8 cellular contexts compared by ENCODE assay signal in the genomic region with DNA sequence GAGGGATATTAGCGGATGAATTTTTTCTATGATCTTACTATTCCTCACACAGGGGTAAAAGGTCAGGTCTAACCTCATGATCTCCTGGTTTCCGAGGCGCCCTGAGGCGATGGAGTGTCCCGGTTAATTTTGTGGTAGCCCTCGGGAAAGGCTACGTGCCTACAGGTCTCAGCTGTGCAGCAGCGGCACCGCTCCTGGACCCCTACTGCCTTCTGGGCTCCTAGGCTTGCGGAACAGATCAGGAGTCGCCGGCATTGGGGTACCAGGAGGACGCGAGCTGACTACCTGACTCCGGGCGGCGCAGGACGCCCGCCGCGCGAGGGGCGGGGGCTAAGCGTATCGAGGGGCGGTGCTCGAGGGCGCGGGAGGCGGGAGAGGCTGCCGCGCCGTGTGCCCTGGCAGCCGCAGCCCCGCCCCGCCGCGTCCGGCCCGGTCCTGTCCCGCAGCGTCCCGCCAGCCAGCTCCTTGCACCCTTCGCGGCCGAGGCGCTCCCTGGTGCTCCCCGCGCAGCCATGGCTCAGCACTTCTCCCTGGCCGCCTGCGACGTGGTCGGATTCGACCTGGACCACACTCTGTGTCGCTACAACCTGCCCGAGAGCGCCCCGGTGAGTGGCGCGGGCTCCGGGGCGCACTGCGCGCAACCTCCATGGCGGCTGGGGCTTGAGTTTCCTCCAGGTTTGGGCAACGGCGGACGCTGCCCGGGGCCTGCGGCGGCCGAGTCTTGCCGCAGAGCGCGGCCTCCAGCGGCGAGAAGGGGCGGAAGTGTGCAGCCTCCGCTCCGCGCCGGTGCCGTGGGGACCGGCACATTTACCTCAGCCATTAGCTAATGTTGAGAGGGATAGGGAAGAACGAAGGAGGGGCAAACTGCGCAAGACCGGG. TPM values are rescaled to one million over a fixed set of nuclear protein-coding genes. Genes with fewer than 3 reads are reported as not detected.
DNase-seq lines count a peak whose midpoint lies in the region; ATAC-seq, FAIRE-seq and TF ChIP-seq lines count a peak whose summit lies in the region.

Gene NT5DC1, plus strand, starts transcription at position 435 of the 879 bp plus-strand sequence. Its CDS starts 78 bp downstream, at position 513.

- TF ChIP-seq RAD21 in HCT116 (IDR thresholded peaks at IDR 0.05; ENCODE audit: low read depth) = no peak

- peaks cover 21% of the 10 kb centered on the region for H3K79me2 ChIP-seq in HCT116 (ENCODE audit: insufficient read depth, low read length)
- peaks cover 21% of the 10 kb centered on the region for H3K79me2 ChIP-seq in MM.1S (ENCODE audit: low read length)

- H3K4me1 Mint-ChIP-seq in activated naive CD4-positive, alpha-beta T cell treated with anti-CD3 and anti-CD28 coated beads, Interleukin-2, amount 50 U/mL, for 24 hours = peaks cover 62% of the 10 kb centered on the region

- no peaks in the 10 kb centered on the region for H3K36me3 Mint-ChIP-seq in activated naive CD4-positive, alpha-beta T cell treated with anti-CD3 and anti-CD28 coated beads, Interleukin-2, amount 50 U/mL, for 24 hours

- H3K9me3 ChIP-seq in HCT116 (ENCODE audit: control insufficient read depth in 1 of 2, insufficient read depth in 1 of 2, low read depth in 1 of 2, low read length in 2 of 2) (peaks cover 4 to 7% of the 10 kb centered on the region in 2 experiments; a peak in 2 of 4 replicates), MM.1S (replicated peaks; ENCODE audit: insufficient read depth, low read length) (no peaks in the 10 kb centered on the region), pancreas (no peaks in the 10 kb centered on the region), tibial nerve (peaks cover 0 to 13% (median 2%) of the 10 kb centered on the region in 4 donors)

- WGBS in pancreas, 2 donors = 0% methylated on average over 66 to 87 of the region's 87 CpGs
- WGBS in tibial nerve, 2 donors = 1% methylated on average over 45 to 58 of the region's 87 CpGs

- no TSS peak for BruUV-seq in HCT116 (replicated peaks; lab: Mats Ljungman, UMichigan)

- RAD21 ChIA-PET in HCT116 (lab: Charles Lee; ENCODE audit: low non-redundant PET in 1 of 2, low total read pairs in 2 of 2, uncharacterized antibody in 2 of 2, unreplicated experiment in 2 of 2) = interaction anchor here (0.6 to 1.3 kb wide), 2 partner anchors 92 to 322 kb away, joined by 3 to 4 read pairs; no protein-coding TSS in a partner anchor

- H3K27me3 Mint-ChIP-seq in activated naive CD4-positive, alpha-beta T cell treated with anti-CD3 and anti-CD28 coated beads, Interleukin-2, amount 50 U/mL, for 24 hours = no peaks in the 10 kb centered on the region

- H3K4me2 ChIP-seq in HCT116 (ENCODE audit: low read length) (peak within 1 kb of the TSS; percentile 92), MM.1S (ENCODE audit: low read depth, low read length) (peak within 1 kb of the TSS; percentile 77)

- no peaks in the 10 kb centered on the region for H4K20me1 ChIP-seq in HCT116 (ENCODE audit: insufficient read depth)
- H4K20me1 ChIP-seq in MM.1S (ENCODE audit: insufficient read depth, low read length) = no peaks in the 10 kb centered on the region

- CTCF ChIA-PET in GM10248 (lab: Yijun Ruan, JAX) (interaction anchor here (0.8 to 5.2 kb wide), 12 partner anchors 8 to 103 kb away, joined by 3 to 59 read pairs (median 6); partner anchors contain the start of gene FRK), HCT116 (lab: Charles Lee) (interaction anchor here (0.9 to 2.9 kb wide), 4 partner anchors 11 to 90 kb away, joined by 3 to 22 read pairs (median 6); partner anchors contain the start of gene FRK)

- H3K9me3 Mint-ChIP-seq in activated naive CD4-positive, alpha-beta T cell treated with anti-CD3 and anti-CD28 coated beads, Interleukin-2, amount 50 U/mL, for 24 hours = no peaks in the 10 kb centered on the region

- peak within 1 kb of the TSS; percentile 92 for H3K27ac ChIP-seq in HCT116 (ENCODE audit: low read depth, low read length)
- peak within 1 kb of the TSS; percentile 96 for H3K27ac ChIP-seq in MM.1S (ENCODE audit: low read length)
- H3K27ac ChIP-seq in pancreas = peak within 1 kb of the TSS; percentile 94 to 97 (median 95)
- peak within 1 kb of the TSS; percentile 51 to 91 (median 88) for H3K27ac ChIP-seq in tibial nerve

- peaks cover 6 to 20% of the 10 kb centered on the region in 2 experiments; a peak in 3 of 4 replicates for H3K4me1 ChIP-seq in HCT116 (ENCODE audit: control insufficient read depth in 1 of 2, insufficient read depth in 2 of 2, low read length in 2 of 2)
- H3K4me1 ChIP-seq in MM.1S (ENCODE audit: low read length) = peaks cover 6% of the 10 kb centered on the region; the same call in 1 of the 2 replicates
- H3K4me1 ChIP-seq in pancreas = peaks cover 0 to 19% (median 14%) of the 10 kb centered on the region in 3 donors
- H3K4me1 ChIP-seq in tibial nerve = peaks cover 0 to 28% (median 13%) of the 10 kb centered on the region in 4 donors

- intact Hi-C loops in HCT116 (cut with micrococcal nuclease) (loop anchor here (1.0 kb wide), 1 partner anchor 89 kb away; no protein-coding TSS in a partner anchor), head of caudate nucleus (cut with DNase I) (no loop called here), pancreas (cut with DNase I) (no loop called here)

- peak within 1 kb of the TSS; percentile 94 for H2AFZ ChIP-seq in HCT116 (ENCODE audit: low read depth, low read length, poor library complexity, severe bottlenecking)
- peak within 1 kb of the TSS; percentile 96 for H2AFZ ChIP-seq in MM.1S (ENCODE audit: low read length)

- H3K27me3 ChIP-seq in HCT116 (ENCODE audit: insufficient read depth, low read length) (no peaks in the 10 kb centered on the region), MM.1S (replicated peaks; ENCODE audit: insufficient read depth, low read length) (no peaks in the 10 kb centered on the region), pancreas (no peaks in the 10 kb centered on the region), tibial nerve (no peaks in the 10 kb centered on the region)

- H3K4me3 ChIP-seq in HCT116 (replicated peaks in 1 of 2; ENCODE audit: low read depth in 1 of 2, low read length in 2 of 2) (peak within 1 kb of the TSS; percentile 71 to 93), MM.1S (ENCODE audit: low read length) (peak within 1 kb of the TSS; percentile 87), pancreas (peak within 1 kb of the TSS; percentile 51 to 77 (median 70)), tibial nerve (peak within 1 kb of the TSS; percentile 66 to 89 (median 78))

- peak within 1 kb of the TSS; percentile 93 for H3K9ac ChIP-seq in HCT116 (ENCODE audit: low read length)
- peak within 1 kb of the TSS; percentile 91 for H3K9ac ChIP-seq in MM.1S (ENCODE audit: low read length)

- peak; percentile 94 for ATAC-seq in HCT116
- peak; percentile 96 for ATAC-seq in SK-N-SH treated with all-trans-retinoic acid at 6 μM for 48 hours
- peak; percentile 95 to 99 (median 96) for ATAC-seq in pancreas

- H3K27ac Mint-ChIP-seq in activated naive CD4-positive, alpha-beta T cell treated with anti-CD3 and anti-CD28 coated beads, Interleukin-2, amount 50 U/mL, for 24 hours = peak within 1 kb of the TSS; percentile 81

- peaks cover 12% of the 10 kb centered on the region; the same call in 1 of the 2 replicates for H3F3A ChIP-seq in MM.1S (ENCODE audit: insufficient read depth, low read length)

- POLR2A ChIA-PET in GM10248 (lab: Yijun Ruan, JAX) = interaction anchor here (1.1 kb wide), 1 partner anchor 89 kb away, joined by 3 read pairs; no protein-coding TSS in a partner anchor
- POLR2A ChIA-PET in HCT116 (lab: Charles Lee) = interaction anchor here (0.6 to 1.9 kb wide), 6 partner anchors 9 to 89 kb away, joined by 3 to 8 read pairs (median 5); no protein-coding TSS in a partner anchor

- peak within 1 kb of the TSS; percentile 95 for H3K4me3 Mint-ChIP-seq in activated naive CD4-positive, alpha-beta T cell treated with anti-CD3 and anti-CD28 coated beads, Interleukin-2, amount 50 U/mL, for 24 hours

- peak in 1 of 2 donors; percentile 70 for TF ChIP-seq EP300 in tibial nerve (IDR thresholded peaks at IDR 0.05)

- H3K9me2 ChIP-seq in HCT116 (ENCODE audit: insufficient read depth) (no peaks in the 10 kb centered on the region), MM.1S (replicated peaks; ENCODE audit: insufficient read depth, low read length) (no peaks in the 10 kb centered on the region)

- TF ChIP-seq CTCF in GM10248 (IDR thresholded peaks at IDR 0.05; ENCODE audit: control extremely low read depth, extremely low read depth, low read depth, missing control alignments) = peak; percentile 19
- peak in 2 of 3 experiments; percentile 13 to 20; a peak in 2 of 6 replicates for TF ChIP-seq CTCF in HCT116 (IDR thresholded peaks at IDR 0.05 in 2 of 3, conservative IDR thresholded peaks at IDR 0.05 in 1 of 3; ENCODE audit: borderline replicate concordance in 1 of 3, insufficient read depth in 1 of 3, low read depth in 2 of 3, low read length in 2 of 3)
- TF ChIP-seq CTCF in MM.1S (IDR thresholded peaks at IDR 0.05; ENCODE audit: low read length) = peak; percentile 50
- peak in 1 of 4 donors; percentile 9 for TF ChIP-seq CTCF in pancreas (IDR thresholded peaks at IDR 0.05)
- peak in 3 of 5 experiments; percentile 24 to 56 (median 25) for TF ChIP-seq CTCF in tibial nerve (IDR thresholded peaks at IDR 0.05)

- DNase-seq in GM10248 (ENCODE audit: extremely low spot score) (peak; percentile 93), HCT116 (ENCODE audit: low read depth, low spot score) (peak; percentile 62), MM.1S (peak; percentile 85), head of caudate nucleus (peak; percentile 62 to 95 (median 88)), pancreas (peak; percentile 83 to 93 (median 86)), tibial nerve (ENCODE audit: low spot score in 2 of 2) (peak; percentile 47 to 51)

- FAIRE-seq in pancreas (lab: Jason Lieb, UNC) = no peak

- TF ChIP-seq POLR2A in HCT116 (IDR thresholded peaks at IDR 0.05; ENCODE audit: borderline replicate concordance, extremely low read depth, insufficient read depth, insufficient read length) (peak; percentile 83), tibial nerve (IDR thresholded peaks at IDR 0.05) (peak in 1 of 2 donors; percentile 56)

- H3K36me3 ChIP-seq in HCT116 (ENCODE audit: control insufficient read depth in 1 of 2, insufficient read depth in 2 of 2, low read length in 2 of 2) (no peaks in the 10 kb centered on the region), MM.1S (replicated peaks; ENCODE audit: insufficient read depth, low read length) (no peaks in the 10 kb centered on the region), pancreas (no peaks in the 10 kb centered on the region), tibial nerve (no peaks in the 10 kb centered on the region)

TF ChIP-seq in HCT116, 20 proteins besides CTCF, POLR2A, EP300 and RAD21 (continues in another document):
- TF ChIP-seq FOSL1 (IDR thresholded peaks at IDR 0.05; ENCODE audit: low read depth) = no peak; the same call in 1 of the 2 replicates

TF ChIP-seq in SK-N-SH treated with all-trans-retinoic acid at 6 μM for 48 hours, 23 proteins besides CTCF, POLR2A, EP300 and RAD21 (continues in another document):
- TF ChIP-seq OSR1 (CRISPR knock-in tag; IDR thresholded peaks at IDR 0.05) = no peak

RNA-seq across cellular contexts. Expression of gene NT5DC1, which starts in this region (rescaled TPM):
- total RNA-seq in HCT116 (2021; ENCODE audit: unreplicated experiment) (63.7 TPM), pancreas (10 to 100 TPM; 18.3 to 28.3 (median 22.6) TPM), tibial nerve (10 to 100 TPM in 1 of 4 donors, 1 to 10 TPM in 3; 4.2 to 23.5 (median 7.0) TPM)
- 41.5 and 50.3 TPM in 2 replicates for polyA plus RNA-seq in HCT116 (2012)
- polyA plus RNA-seq in pancreas = 10 to 100 TPM in 1 of 2 donors, 1 to 10 TPM in 1; 4.4 to 10.1 TPM

Comparison
In these comparisons a context has a peak if more than half of its experiments do, and no peak if none do; other contexts are left out.
1. Peak in every context shown above with its lines: DNase-seq, ATAC-seq, H3K4me3 ChIP-seq and H3K27ac ChIP-seq.